23 cellular contexts compared by ENCODE assay signal in the genomic region with DNA sequence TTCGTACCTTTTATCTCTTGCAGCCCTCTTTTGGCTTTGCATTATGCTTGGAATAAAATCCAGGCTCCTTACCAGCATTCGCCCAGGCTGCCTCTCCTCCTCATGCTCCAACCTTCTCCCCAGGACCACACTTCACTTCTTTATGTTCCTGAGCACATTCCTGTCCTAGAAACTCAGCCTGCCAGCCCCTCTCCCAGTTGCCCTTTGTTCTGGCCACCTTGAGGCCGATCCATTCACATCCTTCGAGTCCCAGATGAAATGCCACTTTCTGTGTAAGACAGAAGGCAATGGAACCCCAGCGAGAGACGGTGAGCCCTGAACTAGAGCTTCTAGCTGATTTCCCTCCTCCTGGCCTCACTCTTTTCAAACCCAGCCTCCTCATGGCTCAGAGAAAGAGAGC.
DNase-seq lines count a peak whose midpoint lies in the region; ATAC-seq, FAIRE-seq and TF ChIP-seq lines count a peak whose summit lies in the region.
"Had no signal": no experiment of that assay in that cellular context is flagged by ENCODE, and none has a peak within 500 bp of the region (broad histone marks: within the 10 kb centered on the region; RNA-seq: fewer than 3 reads in every experiment).

No MANE protein-coding gene starts in this region.

- CTCF ChIA-PET in H1 (lab: Charles Lee; ENCODE audit: partially characterized antibody): interaction anchor here (0.7 to 1.9 kb wide), 6 partner anchors 12 to 233 kb away, joined by 3 to 7 read pairs (median 3); no protein-coding TSS in a partner anchor

- H3K27me3 ChIP-seq in H9 (ENCODE audit: insufficient read depth, low read length) (no peaks in the 10 kb centered on the region), H1 (replicated peaks in 1 of 4; ENCODE audit: control insufficient read depth in 3 of 4, extremely low read depth in 1 of 4, insufficient read depth in 3 of 4, low read length in 3 of 4) (no peaks in the 10 kb centered on the region), trophoblast cell (ENCODE audit: insufficient read depth, low read length) (no peaks in the 10 kb centered on the region)
- H3K27me3 ChIP-seq: BLaER1 had no signal

- no peak overlapping the region for H4K5ac ChIP-seq in H9 (ENCODE audit: insufficient read length, low read depth, low read length)
- H4K5ac ChIP-seq in H1 (ENCODE audit: insufficient read length, low read depth, low read length): no peak overlapping the region

- H3K9me3 ChIP-seq in H9 (ENCODE audit: control insufficient read depth, low read depth, low read length) (no peaks in the 10 kb centered on the region), H1 (ENCODE audit: insufficient read depth in 2 of 2, low read depth in 1 of 2, low read length in 1 of 2) (no peaks in the 10 kb centered on the region), trophoblast cell (ENCODE audit: insufficient read depth, low read depth, low read length) (no peaks in the 10 kb centered on the region)
- H3K9me3 ChIP-seq: BLaER1, Caco-2, HAP-1 had no signal

- ATAC-seq in GM18909 (IDR thresholded peaks at IDR 0.05; ENCODE audit: poor library complexity, unreplicated experiment) (no peak), left ventricle myocardium superior (no peak)
- ATAC-seq: CD8-positive, alpha-beta T cell; GM12878 had no signal

- peaks cover 0 to 17% (median 2%) of the 10 kb centered on the region in 4 experiments; a peak in 4 of 8 replicates for H3K36me3 ChIP-seq in H1 (ENCODE audit: control insufficient read depth in 2 of 4, insufficient read depth in 4 of 4, low read length in 3 of 4)
- no peaks in the 10 kb centered on the region for H3K36me3 ChIP-seq in trophoblast cell (ENCODE audit: control insufficient read depth in 1 of 2, insufficient read depth in 2 of 2, low read length in 2 of 2)
- H3K36me3 ChIP-seq: BLaER1, HAP-1 had no signal

- H3T11ph ChIP-seq in H9 (ENCODE audit: low read length): no peak overlapping the region

- H3K27me3 Mint-ChIP-seq in H9 (ENCODE audit: low read depth) (no peaks in the 10 kb centered on the region; the same call in 1 of the 2 replicates), nephron progenitor cell (ENCODE audit: low read depth, poor library complexity) (peaks cover 11% of the 10 kb centered on the region)
- H3K27me3 Mint-ChIP-seq: CD4-positive, CD25-positive, alpha-beta regulatory T cell had no signal

- no peak for TF ChIP-seq RAD21 in H1 (IDR thresholded peaks at IDR 0.05 in 1 of 2, conservative IDR thresholded peaks at IDR 0.05 in 1 of 2; ENCODE audit: low read depth in 2 of 2, low read length in 2 of 2)

- H2BK12ac ChIP-seq in H9 (ENCODE audit: insufficient read length, low read depth, low read length) (no peak overlapping the region), H1 (ENCODE audit: low read depth, low read length) (no peak overlapping the region), trophoblast cell (ENCODE audit: low read length) (no peak overlapping the region)

- no peak overlapping the region for H3K18ac ChIP-seq in H9 (ENCODE audit: insufficient read length, low read depth, low read length)
- H3K18ac ChIP-seq in H1 (ENCODE audit: extremely low read depth, low read length): no peak overlapping the region; the same call in 1 of the 2 replicates
- H3K18ac ChIP-seq in trophoblast cell (ENCODE audit: low read length): no peak overlapping the region

- no peak overlapping the region for H4K91ac ChIP-seq in H9 (ENCODE audit: insufficient read length, low read depth, low read length)
- H4K91ac ChIP-seq in H1 (replicated peaks; ENCODE audit: insufficient read length, low read length): no peak overlapping the region
- H4K91ac ChIP-seq in trophoblast cell (ENCODE audit: low read depth, low read length): no peak overlapping the region

- H2AFZ ChIP-seq in H9 (ENCODE audit: low read length) (no peak overlapping the region), H1 (ENCODE audit: low read length) (no peak overlapping the region), trophoblast cell (ENCODE audit: insufficient read depth, low read length, poor library complexity) (no peak overlapping the region)

- POLR2A ChIA-PET in H1 (lab: Charles Lee; ENCODE audit: partially characterized antibody): interaction anchor here (1.0 to 2.2 kb wide), 4 partner anchors 8 to 44 kb away, joined by 3 to 8 read pairs (median 5); no protein-coding TSS in a partner anchor

- H3K4me3 Mint-ChIP-seq in H9: no peak overlapping the region
- no peak overlapping the region for H3K4me3 Mint-ChIP-seq in nephron progenitor cell
- H3K4me3 Mint-ChIP-seq: B cell; CD4-positive, CD25-positive, alpha-beta regulatory T cell; CD8-positive, alpha-beta T cell; HFFc6 had no signal

- no peak overlapping the region for H3K56ac ChIP-seq in H9 (ENCODE audit: insufficient read length, low read depth, low read length)
- H3K56ac ChIP-seq in H1 (replicated peaks; ENCODE audit: insufficient read length, low read depth, low read length): no peak overlapping the region

- H4K8ac ChIP-seq in H9 (replicated peaks; ENCODE audit: insufficient read length, low read depth, low read length) (no peak overlapping the region), H1 (ENCODE audit: extremely low read depth, insufficient read depth, low read length) (no peak overlapping the region), trophoblast cell (ENCODE audit: low read depth, low read length) (no peak overlapping the region)

- H3K9ac ChIP-seq in H9 (ENCODE audit: extremely low read depth, insufficient read length, low read length): no peak overlapping the region
- H3K9ac ChIP-seq in H1 (replicated peaks in 1 of 4; ENCODE audit: extremely low read depth in 1 of 4, low read depth in 3 of 4, low read length in 3 of 4): no peak overlapping the region
- no peak overlapping the region for H3K9ac ChIP-seq in trophoblast cell (ENCODE audit: low read length)
- H3K9ac ChIP-seq: BLaER1 had no signal

- no peaks in the 10 kb centered on the region for H3K9me3 Mint-ChIP-seq in H9
- H3K9me3 Mint-ChIP-seq in nephron progenitor cell: no peaks in the 10 kb centered on the region
- H3K9me3 Mint-ChIP-seq: HFFc6 had no signal

- H2AK5ac ChIP-seq in H9 (ENCODE audit: insufficient read length, low read length): no peak overlapping the region
- H2AK5ac ChIP-seq in H1 (ENCODE audit: low read depth, low read length): no peak overlapping the region
- H2AK5ac ChIP-seq in trophoblast cell (ENCODE audit: low read length): no peak overlapping the region

- H3K4me1 Mint-ChIP-seq in H9 (peaks cover 25% of the 10 kb centered on the region in 2 experiments), nephron progenitor cell (peaks cover 44% of the 10 kb centered on the region)
- H3K4me1 Mint-ChIP-seq: B cell; CD4-positive, CD25-positive, alpha-beta regulatory T cell had no signal

- H3K23ac ChIP-seq in H9 (ENCODE audit: insufficient read length, low read depth, low read length) (no peak overlapping the region), H1 (ENCODE audit: insufficient read length) (no peak overlapping the region), trophoblast cell (ENCODE audit: low read length) (no peak overlapping the region)

- intact Hi-C loops in left ventricle myocardium superior (cut with micrococcal nuclease): no loop called here

- peaks cover 13 to 25% (median 24%) of the 10 kb centered on the region in 3 experiments for H3K36me3 Mint-ChIP-seq in H9 (ENCODE audit: insufficient read depth in 1 of 3, low read depth in 3 of 3)
- H3K36me3 Mint-ChIP-seq in nephron progenitor cell (ENCODE audit: low read depth): no peaks in the 10 kb centered on the region
- H3K36me3 Mint-ChIP-seq: CD4-positive, CD25-positive, alpha-beta regulatory T cell; CD8-positive, alpha-beta T cell had no signal

- no peak overlapping the region for H3K14ac ChIP-seq in H9 (ENCODE audit: insufficient read depth, low read length)
- H3K14ac ChIP-seq in H1 (ENCODE audit: insufficient read length): no peak overlapping the region
- no peak overlapping the region for H3K14ac ChIP-seq in trophoblast cell (ENCODE audit: low read length)

- no peak for TF ChIP-seq CTCF in H9 (conservative IDR thresholded peaks at IDR 0.05)
- no peak for TF ChIP-seq CTCF in H1 (IDR thresholded peaks at IDR 0.05; ENCODE audit: control extremely low read depth in 1 of 3, insufficient read depth in 1 of 3, low read depth in 1 of 3, low read length in 3 of 3)
- no peak for TF ChIP-seq CTCF in nephron progenitor cell (IDR thresholded peaks at IDR 0.05)

- no peak for FAIRE-seq in H1 (lab: Jason Lieb, UNC)
- FAIRE-seq: A204.1, GM12878 had no signal

- no peak overlapping the region for H3K4me3 ChIP-seq in H1 (ENCODE audit: extremely low read depth in 1 of 4, insufficient read depth in 2 of 4, low read depth in 3 of 4, low read length in 4 of 4)
- H3K4me3 ChIP-seq in trophoblast cell (ENCODE audit: low read depth, low read length): no peak overlapping the region
- H3K4me3 ChIP-seq: BLaER1, GM12878, HAP-1 had no signal

- H2BK15ac ChIP-seq in H9 (ENCODE audit: low read depth, low read length) (no peak overlapping the region), H1 (ENCODE audit: low read length) (no peak overlapping the region)

- H3K4me2 ChIP-seq in H9 (ENCODE audit: insufficient read depth, insufficient read length, low read length): no peak overlapping the region
- no peak overlapping the region for H3K4me2 ChIP-seq in H1 (ENCODE audit: insufficient read depth in 1 of 2, low read depth in 2 of 2, low read length in 2 of 2)
- H3K4me2 ChIP-seq in trophoblast cell (ENCODE audit: low read length): no peak overlapping the region
- H3K4me2 ChIP-seq: BLaER1 had no signal

- H2BK20ac ChIP-seq in H9 (ENCODE audit: low read depth, low read length, poor library complexity, severe bottlenecking) (no peak overlapping the region), H1 (ENCODE audit: low read length) (no peak overlapping the region)

- H3K4me1 ChIP-seq in H9 (ENCODE audit: insufficient read depth, low read length) (0 out of 2 replicates have a peak, but pooled peaks cover 5% of the 10 kb centered on the region), H1 (replicated peaks in 1 of 4; ENCODE audit: control insufficient read depth in 3 of 4, insufficient read depth in 4 of 4, low read length in 3 of 4) (peaks cover 1 to 6% (median 2%) of the 10 kb centered on the region in 4 experiments; a peak in 5 of 7 replicates), trophoblast cell (ENCODE audit: control insufficient read depth in 1 of 2, insufficient read depth in 2 of 2, low read length in 2 of 2) (peaks cover 0 to 4% of the 10 kb centered on the region in 2 experiments)
- H3K4me1 ChIP-seq: Caco-2, HAP-1 had no signal

- no peak overlapping the region for H3K4ac ChIP-seq in H9 (ENCODE audit: low read depth, low read length)
- H3K4ac ChIP-seq in H1 (replicated peaks; ENCODE audit: insufficient read length, low read depth, low read length): no peak overlapping the region
- H3K4ac ChIP-seq in trophoblast cell (ENCODE audit: low read depth, low read length): no peak overlapping the region

- no CpG with 5 or more reads among the region's 6 CpGs for WGBS in H9 (ENCODE audit: extremely low coverage, insufficient read length, low lambda C conversion rate)
- 92% methylated on average over 6 of the region's 6 CpGs; no CpG with 5 or more reads in 1 of the 2 experiments for WGBS in H1 (ENCODE audit: extremely low coverage in 1 of 2, insufficient coverage in 1 of 2, insufficient read length in 1 of 2, insufficient replicate concordance in 2 of 2, low coverage in 1 of 2, low lambda C conversion rate in 2 of 2, missing lambda C conversion rate in 1 of 2), 2 experiments
- no CpG with 5 or more reads among the region's 6 CpGs for WGBS in trophoblast cell (ENCODE audit: extremely low coverage, insufficient coverage, insufficient read length)

- H3K27ac Mint-ChIP-seq in H9 (peak overlapping the region; percentile 33 to 76 (median 41); a peak in 5 of 7 replicates), nephron progenitor cell (peak overlapping the region; percentile 49)
- H3K27ac Mint-ChIP-seq: B cell; CD4-positive, CD25-positive, alpha-beta regulatory T cell; CD8-positive, alpha-beta T cell; HFFc6 had no signal

- H3K23me2 ChIP-seq in H9 (ENCODE audit: insufficient read length, low read depth, low read length, poor library complexity, severe bottlenecking) (no peaks in the 10 kb centered on the region), H1 (ENCODE audit: low read depth, low read length) (no peaks in the 10 kb centered on the region)

- no peak overlapping the region for H4K12ac ChIP-seq in trophoblast cell (ENCODE audit: low read depth, low read length)

- H2BK120ac ChIP-seq in H9 (ENCODE audit: low read depth, low read length, poor library complexity, severe bottlenecking): no peak overlapping the region
- no peak overlapping the region for H2BK120ac ChIP-seq in H1 (replicated peaks; ENCODE audit: low read depth, low read length)
- no peak overlapping the region for H2BK120ac ChIP-seq in trophoblast cell (ENCODE audit: insufficient read depth, low read length, poor library complexity)

- H3K79me2 ChIP-seq in H9 (ENCODE audit: insufficient read depth, low read length) (no peaks in the 10 kb centered on the region; the same call in 1 of the 2 replicates), H1 (ENCODE audit: control insufficient read depth in 1 of 2, insufficient read depth in 2 of 2, low read length in 2 of 2) (peaks cover 0 to 17% of the 10 kb centered on the region in 2 experiments; a peak in 1 of 4 replicates), trophoblast cell (ENCODE audit: control insufficient read depth, insufficient read depth, low read length, poor library complexity) (no peaks in the 10 kb centered on the region)

- TF ChIP-seq POLR2A in H1 (IDR thresholded peaks at IDR 0.05; ENCODE audit: control extremely low read depth in 1 of 2, low read depth in 2 of 2, low read length in 2 of 2): no peak

- H4K20me1 ChIP-seq in H9 (ENCODE audit: control insufficient read depth, insufficient read depth, insufficient read length) (no peaks in the 10 kb centered on the region), H1 (replicated peaks in 1 of 2; ENCODE audit: control insufficient read depth in 1 of 2, insufficient read depth in 2 of 2, low read length in 2 of 2) (peaks cover 2 to 3% of the 10 kb centered on the region in 2 experiments)
- H4K20me1 ChIP-seq: BLaER1 had no signal

- DNase-seq in ELF-1 (ENCODE audit: low read depth, low spot score) (peak; percentile 30), H9 (no peak), H1 (ENCODE audit: low read depth in 1 of 2, low spot score in 2 of 2) (no peak), nephron progenitor cell (no peak), left ventricle myocardium superior (no peak), trophoblast cell (no peak), RKO (ENCODE audit: low spot score) (no peak)
- DNase-seq: Caco-2; CD4-positive, CD25-positive, alpha-beta regulatory T cell; CD8-positive, alpha-beta T cell; DMS153; DND-41; GDM1; GOT3; HFFc6 had no signal

- H3K27ac ChIP-seq in H9 (ENCODE audit: insufficient read length, low read depth, low read length) (no peak overlapping the region), H1 (ENCODE audit: low read depth, low read length) (no peak overlapping the region), trophoblast cell (ENCODE audit: low read depth, low read length) (no peak overlapping the region)
- H3K27ac ChIP-seq: 22Rv1, BLaER1, C4-2B had no signal

- no peak overlapping the region for H2BK5ac ChIP-seq in H9 (ENCODE audit: insufficient read length, low read length)
- no peak overlapping the region for H2BK5ac ChIP-seq in H1 (ENCODE audit: low read depth, low read length)
- H2BK5ac ChIP-seq in trophoblast cell (ENCODE audit: low read depth, low read length, poor library complexity): no peak overlapping the region

- TF ChIP-seq EP300 in H1 (IDR thresholded peaks at IDR 0.05; ENCODE audit: borderline replicate concordance in 1 of 2, low read depth in 2 of 2, low read length in 2 of 2): no peak

- H3K79me1 ChIP-seq in H9 (ENCODE audit: insufficient read depth, low read depth, low read length, poor library complexity, severe bottlenecking): no peaks in the 10 kb centered on the region
- H3K79me1 ChIP-seq in H1 (ENCODE audit: low read depth, low read length): peaks cover 15% of the 10 kb centered on the region
- H3K79me1 ChIP-seq in trophoblast cell (ENCODE audit: low read length): no peaks in the 10 kb centered on the region
